17 cellular contexts compared by ENCODE assay signal in genomic region chr7:74039337-74039736, GRCh38. TPM values are rescaled to one million over a fixed set of nuclear protein-coding genes. Genes with fewer than 3 reads are reported as not detected.
DNase-seq lines count a peak whose midpoint lies in the region; ATAC-seq and TF ChIP-seq lines count a peak whose summit lies in the region.
"Had no signal": no experiment of that assay in that cellular context is flagged by ENCODE, and none has a peak within 500 bp of the region (broad histone marks: within the 10 kb centered on the region; RNA-seq: fewer than 3 reads in every experiment).

No MANE protein-coding gene starts in this region.

- no peak for DNase-seq in heart right ventricle
- DNase-seq in cardiac septum (ENCODE audit: low spot score), result no peak
- DNase-seq in chondrocyte (ENCODE audit: low spot score), result no peak
- no peak for DNase-seq in neuronal stem cell (ENCODE audit: low spot score)
- peak in 1 of 2 donors; percentile 63 for DNase-seq in aorta
- no peak for DNase-seq in NCI-H82 treated with DMSO at 0.1 percent for 48 hours (lab: John Stamatoyannopoulos, UW; ENCODE audit: unreplicated experiment)
- no peak for DNase-seq in activated gamma-delta T cell treated with Interleukin-2 at 50 U/mL for 16 hours
- DNase-seq in activated CD4-positive, alpha-beta T cell treated with anti-CD3 and anti-CD28 coated beads, Interleukin-2, amount 10 ng/mL, durations not matched to agents 7 days and 5 days, result no peak
- DNase-seq: activated CD4-positive, alpha-beta memory T cell treated with anti-CD3 and anti-CD28 coated beads for 36 hours; NCI-H1436 treated with DMSO at 0.1 percent for 48 hours; stimulated activated naive B cell treated with anti-CD40 and anti-IgM and Interleukin-4, amounts not matched to agents 10 μg/mL and 1 μg/mL and 100 μg/mL, for 72 hours had no signal

- CTCF ChIA-PET in activated CD4-positive, alpha-beta T cell treated with anti-CD3 and anti-CD28 coated beads, Interleukin-2, amount 10 ng/mL, durations not matched to agents 7 days and 5 days (lab: Charles Lee), result interaction anchor here (2.6 kb wide), 1 partner anchor 13 kb away, joined by 12 read pairs; no protein-coding TSS in a partner anchor

- no peak overlapping the region for H2BK12ac ChIP-seq in neuronal stem cell (ENCODE audit: low read length)

- peaks cover 62% of the 10 kb centered on the region for H3K36me3 Mint-ChIP-seq in chondrocyte (ENCODE audit: low read depth)
- H3K36me3 Mint-ChIP-seq in activated CD4-positive, alpha-beta T cell treated with anti-CD3 and anti-CD28 coated beads, Interleukin-2, amount 10 ng/mL, durations not matched to agents 7 days and 5 days (ENCODE audit: low read depth), result no peaks in the 10 kb centered on the region
- H3K36me3 Mint-ChIP-seq: activated CD4-positive, alpha-beta memory T cell treated with anti-CD3 and anti-CD28 coated beads for 36 hours; stimulated activated naive B cell treated with anti-CD40 and anti-IgM and Interleukin-4, amounts not matched to agents 10 μg/mL and 1 μg/mL and 100 μg/mL, for 72 hours had no signal

- intact Hi-C loops in heart right ventricle (cut with DNase I), result loop anchor here in 1 of 10 donors (5.0 kb wide), 1 partner anchor 147 kb away; no protein-coding TSS in a partner anchor
- intact Hi-C loops in cardiac septum (cut with DNase I), result no loop called here
- intact Hi-C loops in aorta (cut with DNase I), result no loop called here

- peak overlapping the region in 6 of 10 donors; percentile 37 to 72 (median 48) for H3K27ac ChIP-seq in heart right ventricle
- H3K27ac ChIP-seq in neuronal stem cell (replicated peaks; ENCODE audit: low read length), result no peak overlapping the region
- H3K27ac ChIP-seq in aorta (ENCODE audit: low read depth in 1 of 2, low read length in 2 of 2), result peak overlapping the region; percentile 6 to 36
- H3K27ac ChIP-seq: right lobe of liver had no signal

- H3K4me3 ChIP-seq in heart right ventricle, result no peak overlapping the region
- H3K4me3 ChIP-seq in neuronal stem cell (ENCODE audit: low read length in 2 of 2), result no peak overlapping the region
- H3K4me3 ChIP-seq in aorta (ENCODE audit: low read length in 2 of 2), result no peak overlapping the region
- H3K4me3 ChIP-seq: HAP-1, right lobe of liver had no signal

- H3K27me3 ChIP-seq in heart right ventricle (peaks cover 0 to 3% (median 0%) of the 10 kb centered on the region in 7 donors), neuronal stem cell (ENCODE audit: control insufficient read depth in 3 of 3, insufficient read depth in 3 of 3, low read depth in 1 of 3, low read length in 3 of 3) (peaks cover 0 to 11% (median 2%) of the 10 kb centered on the region in 3 experiments), aorta (ENCODE audit: control insufficient read depth in 1 of 2, insufficient read depth in 2 of 2, low read length in 1 of 2) (no peaks in the 10 kb centered on the region)
- H3K27me3 ChIP-seq: right lobe of liver had no signal

- peak overlapping the region; percentile 29 for H3K18ac ChIP-seq in neuronal stem cell (ENCODE audit: low read length)

- H3K9ac ChIP-seq in neuronal stem cell (ENCODE audit: low read depth, low read length, poor library complexity), result no peak overlapping the region

- peak overlapping the region; percentile 10 for H2AK5ac ChIP-seq in neuronal stem cell (ENCODE audit: low read depth, low read length)

- H3K4me2 ChIP-seq in neuronal stem cell (ENCODE audit: insufficient read depth, low read length, poor library complexity, severe bottlenecking), result no peak overlapping the region

- peaks cover 45% of the 10 kb centered on the region for H3K4me1 Mint-ChIP-seq in chondrocyte (ENCODE audit: low read depth)
- no peaks in the 10 kb centered on the region for H3K4me1 Mint-ChIP-seq in activated CD4-positive, alpha-beta T cell treated with anti-CD3 and anti-CD28 coated beads, Interleukin-2, amount 10 ng/mL, durations not matched to agents 7 days and 5 days
- H3K4me1 Mint-ChIP-seq: stimulated activated naive B cell treated with anti-CD40 and anti-IgM and Interleukin-4, amounts not matched to agents 10 μg/mL and 1 μg/mL and 100 μg/mL, for 72 hours had no signal

- no peaks in the 10 kb centered on the region for H3K79me1 ChIP-seq in neuronal stem cell (ENCODE audit: low read depth, low read length)

- WGBS in heart right ventricle, 2 donors, result 81 to 83% methylated on average over 11 of the region's 11 CpGs
- no CpG with 5 or more reads among the region's 11 CpGs for WGBS in neuronal stem cell (ENCODE audit: extremely low coverage in 2 of 2, insufficient read length in 2 of 2, insufficient replicate concordance in 1 of 2), 2 donors
- WGBS in aorta, 2 donors, result 11 to 12% methylated on average over 11 of the region's 11 CpGs

- H3K14ac ChIP-seq in neuronal stem cell (ENCODE audit: low read length), result no peak overlapping the region

- no peak for ATAC-seq in heart right ventricle
- ATAC-seq in aorta (ENCODE audit: low FRiP score), result no peak
- ATAC-seq: left lobe of liver; right lobe of liver; stimulated activated naive B cell treated with anti-CD40 and anti-IgM and Interleukin-4, amounts not matched to agents 10 μg/mL and 1 μg/mL and 100 μg/mL, for 72 hours had no signal

- peak overlapping the region; percentile 10 for H2BK120ac ChIP-seq in neuronal stem cell (ENCODE audit: low read depth, low read length)

- H3K4me3 Mint-ChIP-seq in chondrocyte (ENCODE audit: unreplicated experiment), result no peak overlapping the region
- no peak overlapping the region for H3K4me3 Mint-ChIP-seq in activated CD4-positive, alpha-beta T cell treated with anti-CD3 and anti-CD28 coated beads, Interleukin-2, amount 10 ng/mL, durations not matched to agents 7 days and 5 days
- H3K4me3 Mint-ChIP-seq: activated CD4-positive, alpha-beta memory T cell treated with anti-CD3 and anti-CD28 coated beads for 36 hours; activated T-helper 1 cell treated with anti-CD3 and anti-CD28 coated beads, Interleukin-12 subunit alpha, Interleukin-12 subunit beta, Interleukin-2, Interleukin-4 antibody, amounts not matched to agents 30 ng/mL and 10 ng/mL and 1 ng/mL, durations not matched to agents 14 hours and 24 hours and 36 hours; dendritic cell treated with granulocyte-macrophage colony-stimulating factor and Interleukin-4, amounts not matched to agents 40 ng/mL and 50 ng/mL, for 4 days; nephron; stimulated activated naive B cell treated with anti-CD40 and anti-IgM and Interleukin-4, amounts not matched to agents 10 μg/mL and 1 μg/mL and 100 μg/mL, for 72 hours had no signal

- POLR2A ChIA-PET in activated CD4-positive, alpha-beta T cell treated with anti-CD3 and anti-CD28 coated beads, Interleukin-2, amount 10 ng/mL, durations not matched to agents 7 days and 5 days (lab: Charles Lee), result no interaction called here

- H4K91ac ChIP-seq in neuronal stem cell (ENCODE audit: low read depth, low read length, poor library complexity), result no peak overlapping the region

- H3K9me3 Mint-ChIP-seq in chondrocyte (ENCODE audit: low read depth), result no peaks in the 10 kb centered on the region
- H3K9me3 Mint-ChIP-seq in activated CD4-positive, alpha-beta T cell treated with anti-CD3 and anti-CD28 coated beads, Interleukin-2, amount 10 ng/mL, durations not matched to agents 7 days and 5 days, result no peaks in the 10 kb centered on the region
- H3K9me3 Mint-ChIP-seq: activated CD4-positive, alpha-beta memory T cell treated with anti-CD3 and anti-CD28 coated beads for 36 hours; activated T-helper 1 cell treated with anti-CD3 and anti-CD28 coated beads, Interleukin-12 subunit alpha, Interleukin-12 subunit beta, Interleukin-2, Interleukin-4 antibody, amounts not matched to agents 30 ng/mL and 10 ng/mL and 1 ng/mL, durations not matched to agents 14 hours and 24 hours and 36 hours; dendritic cell treated with granulocyte-macrophage colony-stimulating factor and Interleukin-4, amounts not matched to agents 40 ng/mL and 50 ng/mL, for 4 days; nephron; stimulated activated naive B cell treated with anti-CD40 and anti-IgM and Interleukin-4, amounts not matched to agents 10 μg/mL and 1 μg/mL and 100 μg/mL, for 72 hours had no signal

- H3K4me1 ChIP-seq in heart right ventricle (peaks cover 2 to 45% (median 9%) of the 10 kb centered on the region in 9 donors), neuronal stem cell (ENCODE audit: control insufficient read depth in 2 of 2, insufficient read depth in 1 of 2, low read depth in 1 of 2, low read length in 2 of 2) (peaks cover 11 to 12% of the 10 kb centered on the region in 2 donors), aorta (ENCODE audit: control insufficient read depth in 1 of 2, insufficient read depth in 2 of 2, low read length in 2 of 2) (no peaks in the 10 kb centered on the region)
- H3K4me1 ChIP-seq: HAP-1, right lobe of liver had no signal

- no peak overlapping the region for H4K8ac ChIP-seq in neuronal stem cell (ENCODE audit: low read depth, low read length)

- H3K27ac Mint-ChIP-seq in chondrocyte (ENCODE audit: unreplicated experiment), result peak overlapping the region; percentile 82
- no peak overlapping the region for H3K27ac Mint-ChIP-seq in activated CD4-positive, alpha-beta T cell treated with anti-CD3 and anti-CD28 coated beads, Interleukin-2, amount 10 ng/mL, durations not matched to agents 7 days and 5 days
- H3K27ac Mint-ChIP-seq: activated CD4-positive, alpha-beta memory T cell treated with anti-CD3 and anti-CD28 coated beads for 36 hours; activated T-helper 1 cell treated with anti-CD3 and anti-CD28 coated beads, Interleukin-12 subunit alpha, Interleukin-12 subunit beta, Interleukin-2, Interleukin-4 antibody, amounts not matched to agents 30 ng/mL and 10 ng/mL and 1 ng/mL, durations not matched to agents 14 hours and 24 hours and 36 hours; dendritic cell treated with granulocyte-macrophage colony-stimulating factor and Interleukin-4, amounts not matched to agents 40 ng/mL and 50 ng/mL, for 4 days; stimulated activated naive B cell treated with anti-CD40 and anti-IgM and Interleukin-4, amounts not matched to agents 10 μg/mL and 1 μg/mL and 100 μg/mL, for 72 hours had no signal

- no peak overlapping the region for H2BK15ac ChIP-seq in neuronal stem cell (ENCODE audit: low read length)

- no peaks in the 10 kb centered on the region for H3K9me3 ChIP-seq in heart right ventricle
- no peaks in the 10 kb centered on the region for H3K9me3 ChIP-seq in neuronal stem cell (replicated peaks in 1 of 2; ENCODE audit: control insufficient read depth in 2 of 2, insufficient read depth in 1 of 2, low read depth in 1 of 2, low read length in 2 of 2)
- no peaks in the 10 kb centered on the region for H3K9me3 ChIP-seq in aorta (ENCODE audit: control insufficient read depth, low read length)
- H3K9me3 ChIP-seq: HAP-1, right lobe of liver had no signal

- H2BK5ac ChIP-seq in neuronal stem cell (ENCODE audit: low read length), result no peak overlapping the region

- TF ChIP-seq CTCF in heart right ventricle (IDR thresholded peaks at IDR 0.05) (no peak), chondrocyte (IDR thresholded peaks at IDR 0.05) (no peak)

- peaks cover 0 to 90% (median 0%) of the 10 kb centered on the region in 9 donors for H3K36me3 ChIP-seq in heart right ventricle
- H3K36me3 ChIP-seq in neuronal stem cell (replicated peaks in 1 of 2; ENCODE audit: control insufficient read depth in 2 of 2, insufficient read depth in 2 of 2, low read length in 2 of 2), result no peaks in the 10 kb centered on the region
- peaks cover 0 to 14% of the 10 kb centered on the region in 2 donors for H3K36me3 ChIP-seq in aorta (ENCODE audit: control insufficient read depth in 1 of 2, insufficient read depth in 2 of 2, low read length in 1 of 2)
- H3K36me3 ChIP-seq: HAP-1, right lobe of liver had no signal

- no peak overlapping the region for H3K4ac ChIP-seq in neuronal stem cell (ENCODE audit: low read length)

- H3K23ac ChIP-seq in neuronal stem cell (ENCODE audit: low read depth, low read length, poor library complexity), result no peak overlapping the region

- no peak overlapping the region for H2AFZ ChIP-seq in neuronal stem cell (ENCODE audit: low read length)

- H3K27me3 Mint-ChIP-seq in chondrocyte (ENCODE audit: low read depth), result no peaks in the 10 kb centered on the region
- H3K27me3 Mint-ChIP-seq in activated CD4-positive, alpha-beta T cell treated with anti-CD3 and anti-CD28 coated beads, Interleukin-2, amount 10 ng/mL, durations not matched to agents 7 days and 5 days, result no peaks in the 10 kb centered on the region

RNA-seq across cellular contexts. Expression of gene ELN, which starts 11.4 kb away (rescaled TPM):
- total RNA-seq in heart right ventricle, result 10 to 100 TPM; 14.2 to 65.0 (median 22.0) TPM
- polyA plus RNA-seq in heart right ventricle, result 10 to 100 TPM; 65.8 to 99.8 TPM
- total RNA-seq in cardiac septum, result 41.2 TPM
- total RNA-seq in chondrocyte, result 8,224 to 15,554 TPM (median 15,093 TPM) in 3 replicates
- 2.9 TPM for polyA plus RNA-seq in neuronal stem cell (2013, experiment 1 of 2)
- polyA plus RNA-seq in neuronal stem cell (2013, experiment 2 of 2), result 3.1 TPM
- 100 to 1,000 TPM; 556 to 836 TPM for total RNA-seq in aorta
- 1,000 to 10,000 TPM in 1 of 2 donors, 100 to 1,000 TPM in 1; 262 to 1,097 TPM for polyA plus RNA-seq in aorta
- not detected for total RNA-seq in activated CD4-positive, alpha-beta T cell treated with anti-CD3 and anti-CD28 coated beads, Interleukin-2, amount 10 ng/mL, durations not matched to agents 7 days and 5 days
- total RNA-seq: activated CD4-positive, alpha-beta memory T cell treated with anti-CD3 and anti-CD28 coated beads for 36 hours; activated T-helper 1 cell treated with anti-CD3 and anti-CD28 coated beads, Interleukin-12 subunit alpha, Interleukin-12 subunit beta, Interleukin-2, Interleukin-4 antibody, amounts not matched to agents 30 ng/mL and 10 ng/mL and 1 ng/mL, durations not matched to agents 14 hours and 24 hours and 36 hours had no signal

RNA-seq across cellular contexts. Expression of gene LIMK1, which starts 44.3 kb away (rescaled TPM):
- total RNA-seq in heart right ventricle (10 to 100 TPM in 5 of 10 donors, 1 to 10 TPM in 5; 6.1 to 17.3 (median 9.9) TPM), cardiac septum (13.6 TPM), chondrocyte (39.1 to 46.5 TPM (median 41.5 TPM) in 3 replicates), aorta (10 to 100 TPM; 14.7 to 18.9 TPM)
- polyA plus RNA-seq in heart right ventricle (1 to 10 TPM; 5.0 to 6.6 TPM), aorta (1 to 10 TPM; 6.1 to 8.4 TPM)
- 62.3 TPM for polyA plus RNA-seq in neuronal stem cell (2013, experiment 1 of 2)
- 60.7 TPM for polyA plus RNA-seq in neuronal stem cell (2013, experiment 2 of 2)
- total RNA-seq in activated CD4-positive, alpha-beta T cell treated with anti-CD3 and anti-CD28 coated beads, Interleukin-2, amount 10 ng/mL, durations not matched to agents 7 days and 5 days, result 10 to 100 TPM; 16.0 to 16.2 TPM
